Comparison of ENCODE assay signal across 9 cellular contexts in genomic region chr21:25563399-25564116, GRCh38. TPM values are rescaled to one million over a fixed set of nuclear protein-coding genes. Genes with fewer than 3 reads are reported as not detected.
DNase-seq lines count a peak whose midpoint lies in the region; ATAC-seq and TF ChIP-seq lines count a peak whose summit lies in the region.
"Had no signal": no experiment of that assay in that cellular context is flagged by ENCODE, and none has a peak within 500 bp of the region (broad histone marks: within the 10 kb centered on the region; RNA-seq: fewer than 3 reads in every experiment).

No MANE protein-coding gene starts in this region.

- H3K27me3 ChIP-seq in spleen (replicated peaks in 1 of 7) (no peaks in the 10 kb centered on the region), BE2C (no peaks in the 10 kb centered on the region)
- H3K27me3 ChIP-seq: heart left ventricle had no signal

- H3K9me3 ChIP-seq in spleen (no peaks in the 10 kb centered on the region), BE2C (no peaks in the 10 kb centered on the region)
- H3K9me3 ChIP-seq: heart left ventricle had no signal

- TF ChIP-seq CTCF in spleen (IDR thresholded peaks at IDR 0.05 in 8 of 11, conservative IDR thresholded peaks at IDR 0.05 in 3 of 11): no peak
- no peak for TF ChIP-seq CTCF in BE2C (IDR thresholded peaks at IDR 0.05; ENCODE audit: low read depth, low read length)

- 18 to 28% (median 23%) methylated on average over 3 of the region's 3 CpGs for WGBS in spleen, 5 donors

- ATAC-seq in GM18909 (IDR thresholded peaks at IDR 0.05; ENCODE audit: poor library complexity, unreplicated experiment) (peak; percentile 21), GM21367 (IDR thresholded peaks at IDR 0.05; ENCODE audit: unreplicated experiment) (no peak)
- ATAC-seq: heart left ventricle had no signal

- H3K36me3 Mint-ChIP-seq in activated T-helper 1 cell treated with anti-CD3 and anti-CD28 coated beads, Interleukin-12 subunit alpha, Interleukin-12 subunit beta, Interleukin-2, Interleukin-4 antibody, amounts not matched to agents 30 ng/mL and 10 ng/mL and 1 ng/mL, durations not matched to agents 14 hours and 24 hours and 36 hours (ENCODE audit: low read depth): peaks cover 65% of the 10 kb centered on the region

- intact Hi-C loops in activated T-helper 1 cell treated with anti-CD3 and anti-CD28 coated beads, Interleukin-12 subunit alpha, Interleukin-12 subunit beta, Interleukin-2, Interleukin-4 antibody, amounts not matched to agents 30 ng/mL and 10 ng/mL and 1 ng/mL, durations not matched to agents 14 hours and 24 hours and 36 hours (cut with micrococcal nuclease): loop anchor here (1.0 kb wide), 1 partner anchor 10 kb away; no protein-coding TSS in a partner anchor
- intact Hi-C loops in spleen (cut with DNase I; ENCODE audit: low total_unique reads): no loop called here

- H3K36me3 ChIP-seq in spleen (no peaks in the 10 kb centered on the region), BE2C (no peaks in the 10 kb centered on the region; the same call in 1 of the 2 replicates)

- no peaks in the 10 kb centered on the region for H3K27me3 Mint-ChIP-seq in activated T-helper 1 cell treated with anti-CD3 and anti-CD28 coated beads, Interleukin-12 subunit alpha, Interleukin-12 subunit beta, Interleukin-2, Interleukin-4 antibody, amounts not matched to agents 30 ng/mL and 10 ng/mL and 1 ng/mL, durations not matched to agents 14 hours and 24 hours and 36 hours (ENCODE audit: insufficient read depth)

- peak overlapping the region; percentile 98 for H3K4me3 Mint-ChIP-seq in activated T-helper 1 cell treated with anti-CD3 and anti-CD28 coated beads, Interleukin-12 subunit alpha, Interleukin-12 subunit beta, Interleukin-2, Interleukin-4 antibody, amounts not matched to agents 30 ng/mL and 10 ng/mL and 1 ng/mL, durations not matched to agents 14 hours and 24 hours and 36 hours

- peak overlapping the region; percentile 20 to 88 (median 81) for H3K27ac ChIP-seq in spleen
- H3K27ac ChIP-seq: VCaP had no signal

- H3K4me1 Mint-ChIP-seq in activated T-helper 1 cell treated with anti-CD3 and anti-CD28 coated beads, Interleukin-12 subunit alpha, Interleukin-12 subunit beta, Interleukin-2, Interleukin-4 antibody, amounts not matched to agents 30 ng/mL and 10 ng/mL and 1 ng/mL, durations not matched to agents 14 hours and 24 hours and 36 hours (ENCODE audit: low read depth): peaks cover 72% of the 10 kb centered on the region

- H3K4me3 ChIP-seq in spleen (peak overlapping the region in 4 of 8 donors; percentile 2 to 72 (median 60)), BE2C (ENCODE audit: low read depth, low read length) (no peak overlapping the region)

- no peak for TF ChIP-seq POLR2A in spleen (IDR thresholded peaks at IDR 0.05)

- H3K4me1 ChIP-seq in spleen (peaks cover 31 to 90% (median 57%) of the 10 kb centered on the region in 6 donors), BE2C (no peaks in the 10 kb centered on the region)

- peaks cover 6% of the 10 kb centered on the region for H3K9me3 Mint-ChIP-seq in activated T-helper 1 cell treated with anti-CD3 and anti-CD28 coated beads, Interleukin-12 subunit alpha, Interleukin-12 subunit beta, Interleukin-2, Interleukin-4 antibody, amounts not matched to agents 30 ng/mL and 10 ng/mL and 1 ng/mL, durations not matched to agents 14 hours and 24 hours and 36 hours

- in situ Hi-C loops in KBM-7 (cut with MboI; ENCODE audit: low pct_unique_long_range_greater_than_20kb, low sequenced_read_pairs): loop anchor here (25.0 kb wide), 1 partner anchor 126 kb away; no protein-coding TSS in a partner anchor

- DNase-seq in KBM-7 (peak; percentile 72), spleen (no peak), NCI-H345 treated with DMSO at 0.1 percent for 48 hours (lab: John Stamatoyannopoulos, UW; ENCODE audit: unreplicated experiment) (no peak), BE2C (no peak)
- peak; percentile 28 for DNase-seq in activated T-helper 1 cell treated with anti-CD3 and anti-CD28 coated beads, Interleukin-12 subunit alpha, Interleukin-12 subunit beta, Interleukin-2, Interleukin-4 antibody, amounts not matched to agents 30 ng/mL and 10 ng/mL and 1 ng/mL, durations not matched to agents 14 hours and 24 hours and 36 hours (ENCODE audit: low spot score)
- DNase-seq: heart left ventricle had no signal

- peak overlapping the region; percentile 98 for H3K27ac Mint-ChIP-seq in activated T-helper 1 cell treated with anti-CD3 and anti-CD28 coated beads, Interleukin-12 subunit alpha, Interleukin-12 subunit beta, Interleukin-2, Interleukin-4 antibody, amounts not matched to agents 30 ng/mL and 10 ng/mL and 1 ng/mL, durations not matched to agents 14 hours and 24 hours and 36 hours

RNA-seq across cellular contexts. Expression of gene MRPL39, which starts 43.7 kb away (rescaled TPM):
- total RNA-seq in activated T-helper 1 cell treated with anti-CD3 and anti-CD28 coated beads, Interleukin-12 subunit alpha, Interleukin-12 subunit beta, Interleukin-2, Interleukin-4 antibody, amounts not matched to agents 30 ng/mL and 10 ng/mL and 1 ng/mL, durations not matched to agents 14 hours and 24 hours and 36 hours: 48.6 and 55.8 TPM in 2 replicates
- 10 to 100 TPM; 14.4 to 24.7 (median 20.0) TPM for total RNA-seq in spleen
- 10 to 100 TPM; 22.2 to 34.3 (median 28.5) TPM for polyA plus RNA-seq in spleen
- polyA plus RNA-seq in BE2C (2012; ENCODE audit: insufficient read depth, insufficient read length, low read depth): 14.1 TPM

Comparison
In these comparisons a context has a peak if more than half of its experiments do, and no peak if none do; other contexts are left out.
1. DNase-seq: peak in KBM-7 (single experiment) and activated T-helper 1 cell treated with anti-CD3 and anti-CD28 coated beads, Interleukin-12 subunit alpha, Interleukin-12 subunit beta, Interleukin-2, Interleukin-4 antibody, amounts not matched to agents 30 ng/mL and 10 ng/mL and 1 ng/mL, durations not matched to agents 14 hours and 24 hours and 36 hours (single experiment); none in spleen (single experiment), NCI-H345 treated with DMSO at 0.1 percent for 48 hours (single experiment) and BE2C (single experiment).